Comparison of ENCODE assay signal across 8 cellular contexts in genomic region chr22:22168190-22168940, GRCh38.
DNase-seq lines count a peak whose midpoint lies in the region; ATAC-seq and TF ChIP-seq lines count a peak whose summit lies in the region.

No MANE protein-coding gene starts in this region.

- H3K4me3 ChIP-seq in vagina (no peak overlapping the region), prostate gland (no peak overlapping the region)

- WGBS in prostate gland: 25% methylated on average over 7 of the region's 7 CpGs

- H3K36me3 Mint-ChIP-seq in activated CD4-positive, alpha-beta memory T cell treated with anti-CD3 and anti-CD28 coated beads, Interleukin-2, amount 10 ng/mL, durations not matched to agents 7 days and 5 days (ENCODE audit: low read depth): no peaks in the 10 kb centered on the region

- peaks cover 8% of the 10 kb centered on the region for H3K4me1 Mint-ChIP-seq in activated CD4-positive, alpha-beta memory T cell treated with anti-CD3 and anti-CD28 coated beads, Interleukin-2, amount 10 ng/mL, durations not matched to agents 7 days and 5 days

- H3K4me3 Mint-ChIP-seq in activated CD4-positive, alpha-beta memory T cell treated with anti-CD3 and anti-CD28 coated beads, Interleukin-2, amount 10 ng/mL, durations not matched to agents 7 days and 5 days: peak overlapping the region; percentile 30

- H3K9me3 Mint-ChIP-seq in activated CD4-positive, alpha-beta memory T cell treated with anti-CD3 and anti-CD28 coated beads, Interleukin-2, amount 10 ng/mL, durations not matched to agents 7 days and 5 days: no peaks in the 10 kb centered on the region

- H3K27ac Mint-ChIP-seq in activated CD4-positive, alpha-beta memory T cell treated with anti-CD3 and anti-CD28 coated beads, Interleukin-2, amount 10 ng/mL, durations not matched to agents 7 days and 5 days: no peak overlapping the region

- TF ChIP-seq POLR2A in vagina (IDR thresholded peaks at IDR 0.05): no peak
- TF ChIP-seq POLR2A in prostate gland (IDR thresholded peaks at IDR 0.05): no peak

- POLR2A ChIA-PET in GM10248 (lab: Yijun Ruan, JAX): no interaction called here
- POLR2A ChIA-PET in activated CD4-positive, alpha-beta memory T cell treated with anti-CD3 and anti-CD28 coated beads, Interleukin-2, amount 10 ng/mL, durations not matched to agents 7 days and 5 days (lab: Charles Lee): no interaction called here

- DNase-seq in GM10248 (ENCODE audit: extremely low spot score) (peak; percentile 62), NCI-H1105 (lab: John Stamatoyannopoulos, UW) (peak; percentile 66), left colon (no peak), retina (no peak), vagina (ENCODE audit: extremely low spot score in 2 of 2) (no peak), prostate gland (ENCODE audit: low spot score) (no peak)
- no peak for DNase-seq in activated CD4-positive, alpha-beta memory T cell treated with anti-CD3 and anti-CD28 coated beads, Interleukin-2, amount 10 ng/mL, durations not matched to agents 7 days and 5 days

- peaks cover 12% of the 10 kb centered on the region for H3K27me3 Mint-ChIP-seq in activated CD4-positive, alpha-beta memory T cell treated with anti-CD3 and anti-CD28 coated beads, Interleukin-2, amount 10 ng/mL, durations not matched to agents 7 days and 5 days

- H3K9me3 ChIP-seq in vagina: no peaks in the 10 kb centered on the region
- no peaks in the 10 kb centered on the region for H3K9me3 ChIP-seq in prostate gland

- no peaks in the 10 kb centered on the region for H3K27me3 ChIP-seq in vagina
- H3K27me3 ChIP-seq in prostate gland (replicated peaks; ENCODE audit: insufficient read depth): no peaks in the 10 kb centered on the region

- no peak overlapping the region for H3K27ac ChIP-seq in vagina
- no peak overlapping the region for H3K27ac ChIP-seq in prostate gland

- no peak for TF ChIP-seq CTCF in GM10248 (IDR thresholded peaks at IDR 0.05; ENCODE audit: control extremely low read depth, extremely low read depth, low read depth, missing control alignments)
- no peak for TF ChIP-seq CTCF in vagina (IDR thresholded peaks at IDR 0.05)
- TF ChIP-seq CTCF in prostate gland (IDR thresholded peaks at IDR 0.05): no peak

- CTCF ChIA-PET in GM10248 (lab: Yijun Ruan, JAX): interaction anchor here (1.5 to 4.4 kb wide), 10 partner anchors 11 to 108 kb away, joined by 3 to 40 read pairs (median 8); no protein-coding TSS in a partner anchor
- CTCF ChIA-PET in activated CD4-positive, alpha-beta memory T cell treated with anti-CD3 and anti-CD28 coated beads, Interleukin-2, amount 10 ng/mL, durations not matched to agents 7 days and 5 days (lab: Charles Lee): interaction anchor here (1.0 to 2.5 kb wide), 3 partner anchors 11 to 68 kb away, joined by 3 to 8 read pairs (median 3); no protein-coding TSS in a partner anchor

- H3K4me1 ChIP-seq in vagina (no peaks in the 10 kb centered on the region), prostate gland (replicated peaks) (no peaks in the 10 kb centered on the region)

- peak; percentile 25 for ATAC-seq in GM21786 (IDR thresholded peaks at IDR 0.05; ENCODE audit: unreplicated experiment)
- ATAC-seq in left colon: peak; percentile 64

- intact Hi-C loops in left colon (cut with DNase I, micrococcal nuclease): no loop called here
- intact Hi-C loops in vagina (cut with DNase I): no loop called here
- intact Hi-C loops in prostate gland (cut with DNase I): no loop called here

- H3K36me3 ChIP-seq in vagina (no peaks in the 10 kb centered on the region), prostate gland (no peaks in the 10 kb centered on the region)

Comparison
In these comparisons a context has a peak if more than half of its experiments do, and no peak if none do; other contexts are left out.
1. DNase-seq: peak in GM10248 (single experiment) and NCI-H1105 (single experiment); none in activated CD4-positive, alpha-beta memory T cell treated with anti-CD3 and anti-CD28 coated beads, Interleukin-2, amount 10 ng/mL, durations not matched to agents 7 days and 5 days (single experiment), left colon (0 of 2), retina (single experiment), vagina (0 of 2) and prostate gland (single experiment).